Comparison of ENCODE assay signal across 10 cellular contexts in genomic region chr1:3352952-3353331, GRCh38.
DNase-seq lines count a peak whose midpoint lies in the region; ATAC-seq and TF ChIP-seq lines count a peak whose summit lies in the region.
"Had no signal": no experiment of that assay in that cellular context is flagged by ENCODE, and none has a peak within 500 bp of the region (broad histone marks: within the 10 kb centered on the region; RNA-seq: fewer than 3 reads in every experiment).

No MANE protein-coding gene starts in this region.

- no peaks in the 10 kb centered on the region for H3K36me3 Mint-ChIP-seq in neural progenitor cell
- no peaks in the 10 kb centered on the region for H3K36me3 Mint-ChIP-seq in activated CD4-positive, alpha-beta T cell treated with anti-CD3 and anti-CD28 coated beads, Interleukin-2, amount 10 ng/mL, durations not matched to agents 24 days and 14 days (ENCODE audit: low read depth)

- H3K9ac ChIP-seq in adipocyte (ENCODE audit: low read length) (peak overlapping the region; percentile 78), neural progenitor cell (peak overlapping the region; percentile 21)

- peak overlapping the region; percentile 6 for H2AFZ ChIP-seq in neural progenitor cell (replicated peaks)

- peak overlapping the region; percentile 88 for H3K27ac ChIP-seq in neural progenitor cell

- H3K9me3 ChIP-seq in adipocyte (ENCODE audit: control insufficient read depth, low read length), result no peaks in the 10 kb centered on the region
- H3K9me3 ChIP-seq in neural progenitor cell (ENCODE audit: low read depth), result no peaks in the 10 kb centered on the region

- TF ChIP-seq CTCF in neural progenitor cell (IDR thresholded peaks at IDR 0.05), result no peak
- no peak for TF ChIP-seq CTCF in GM10248 (IDR thresholded peaks at IDR 0.05; ENCODE audit: control extremely low read depth, extremely low read depth, low read depth, missing control alignments)

- peak overlapping the region; percentile 69 for H3K4me2 ChIP-seq in neural progenitor cell

- no peak for ATAC-seq in Right ventricle myocardium inferior
- no peak for ATAC-seq in GM21825 (IDR thresholded peaks at IDR 0.05; ENCODE audit: unreplicated experiment)
- no peak for ATAC-seq in GM18505 (IDR thresholded peaks at IDR 0.05; ENCODE audit: unreplicated experiment)

- no peaks in the 10 kb centered on the region for H3K9me3 Mint-ChIP-seq in neural progenitor cell
- no peaks in the 10 kb centered on the region for H3K9me3 Mint-ChIP-seq in activated CD4-positive, alpha-beta T cell treated with anti-CD3 and anti-CD28 coated beads, Interleukin-2, amount 10 ng/mL, durations not matched to agents 24 days and 14 days
- H3K9me3 Mint-ChIP-seq: central memory CD8-positive, alpha-beta T cell had no signal

- peak overlapping the region; percentile 85 for H3K4me3 Mint-ChIP-seq in neural progenitor cell
- H3K4me3 Mint-ChIP-seq in activated CD4-positive, alpha-beta T cell treated with anti-CD3 and anti-CD28 coated beads, Interleukin-2, amount 10 ng/mL, durations not matched to agents 24 days and 14 days, result no peak overlapping the region
- H3K4me3 Mint-ChIP-seq: central memory CD8-positive, alpha-beta T cell had no signal

- peaks cover 4% of the 10 kb centered on the region for H3K27me3 ChIP-seq in adipocyte (replicated peaks; ENCODE audit: control insufficient read depth, insufficient read depth, low read length)
- H3K27me3 ChIP-seq in neural progenitor cell, result no peaks in the 10 kb centered on the region

- H3K4me3 ChIP-seq in adipocyte (ENCODE audit: low read length), result no peak overlapping the region
- peak overlapping the region; percentile 23 for H3K4me3 ChIP-seq in neural progenitor cell

- H3K4me1 ChIP-seq in adipocyte (ENCODE audit: control insufficient read depth, insufficient read depth, low read length) (peaks cover 23% of the 10 kb centered on the region), neural progenitor cell (peaks cover 55% of the 10 kb centered on the region)

- peaks cover 2% of the 10 kb centered on the region for H3K27me3 Mint-ChIP-seq in neural progenitor cell (ENCODE audit: insufficient read depth, low read depth)
- H3K27me3 Mint-ChIP-seq in activated CD4-positive, alpha-beta T cell treated with anti-CD3 and anti-CD28 coated beads, Interleukin-2, amount 10 ng/mL, durations not matched to agents 24 days and 14 days, result no peaks in the 10 kb centered on the region
- H3K27me3 Mint-ChIP-seq: central memory CD8-positive, alpha-beta T cell had no signal

- H3K36me3 ChIP-seq in adipocyte (ENCODE audit: control insufficient read depth, insufficient read depth, low read length, severe bottlenecking) (no peaks in the 10 kb centered on the region), neural progenitor cell (no peaks in the 10 kb centered on the region)

- H3K27ac Mint-ChIP-seq in neural progenitor cell, result peak overlapping the region; percentile 98
- no peak overlapping the region for H3K27ac Mint-ChIP-seq in activated CD4-positive, alpha-beta T cell treated with anti-CD3 and anti-CD28 coated beads, Interleukin-2, amount 10 ng/mL, durations not matched to agents 24 days and 14 days

- no peaks in the 10 kb centered on the region for H3K79me2 ChIP-seq in neural progenitor cell (ENCODE audit: low read depth)

- CTCF ChIA-PET in GM10248 (lab: Yijun Ruan, JAX), result no interaction called here

- H3K4me1 Mint-ChIP-seq in neural progenitor cell, result peaks cover 64% of the 10 kb centered on the region
- H3K4me1 Mint-ChIP-seq in activated CD4-positive, alpha-beta T cell treated with anti-CD3 and anti-CD28 coated beads, Interleukin-2, amount 10 ng/mL, durations not matched to agents 24 days and 14 days, result no peaks in the 10 kb centered on the region

- H4K20me1 ChIP-seq in neural progenitor cell (ENCODE audit: low read depth), result no peaks in the 10 kb centered on the region

- peak; percentile 28 for DNase-seq in A172 (ENCODE audit: low spot score)
- no peak for DNase-seq in adipocyte (ENCODE audit: low read depth)
- peak; percentile 81 for DNase-seq in Right ventricle myocardium inferior (ENCODE audit: missing footprints)
- DNase-seq in neural progenitor cell (ENCODE audit: low spot score), result no peak
- no peak for DNase-seq in activated CD4-positive, alpha-beta T cell treated with anti-CD3 and anti-CD28 coated beads, Interleukin-2, amount 10 ng/mL, durations not matched to agents 24 days and 14 days
- DNase-seq in GM10248 (ENCODE audit: extremely low spot score), result no peak
- DNase-seq: stimulated activated CD4-positive, alpha-beta T cell treated with anti-CD3 and anti-CD28 coated beads, Interleukin-15, amount 100 ng/mL, for 24 hours had no signal

- POLR2A ChIA-PET in GM10248 (lab: Yijun Ruan, JAX), result no interaction called here

- intact Hi-C loops in Right ventricle myocardium inferior (cut with DNase I), result loop anchor here (1.0 kb wide), 1 partner anchor 40 kb away; no protein-coding TSS in a partner anchor
- intact Hi-C loops in activated CD4-positive, alpha-beta T cell treated with anti-CD3 and anti-CD28 coated beads, Interleukin-2, amount 10 ng/mL, durations not matched to agents 24 days and 14 days (cut with micrococcal nuclease), result no loop called here

- H3F3A ChIP-seq in neural progenitor cell (ENCODE audit: low read depth), result peaks cover 39% of the 10 kb centered on the region

- no peak for TF ChIP-seq POLR2A in GM18505 (IDR thresholded peaks at IDR 0.05; ENCODE audit: borderline replicate concordance, extremely low read depth, insufficient read depth, insufficient read length)

Comparison
In these comparisons a context has a peak if more than half of its experiments do, and no peak if none do; other contexts are left out.
1. DNase-seq: peak in A172 (single experiment) and Right ventricle myocardium inferior (single experiment); none in adipocyte (single experiment), neural progenitor cell (single experiment), activated CD4-positive, alpha-beta T cell treated with anti-CD3 and anti-CD28 coated beads, Interleukin-2, amount 10 ng/mL, durations not matched to agents 24 days and 14 days (single experiment) and GM10248 (single experiment).